1 cellular context compared by ENCODE assay signal in the genomic region with DNA sequence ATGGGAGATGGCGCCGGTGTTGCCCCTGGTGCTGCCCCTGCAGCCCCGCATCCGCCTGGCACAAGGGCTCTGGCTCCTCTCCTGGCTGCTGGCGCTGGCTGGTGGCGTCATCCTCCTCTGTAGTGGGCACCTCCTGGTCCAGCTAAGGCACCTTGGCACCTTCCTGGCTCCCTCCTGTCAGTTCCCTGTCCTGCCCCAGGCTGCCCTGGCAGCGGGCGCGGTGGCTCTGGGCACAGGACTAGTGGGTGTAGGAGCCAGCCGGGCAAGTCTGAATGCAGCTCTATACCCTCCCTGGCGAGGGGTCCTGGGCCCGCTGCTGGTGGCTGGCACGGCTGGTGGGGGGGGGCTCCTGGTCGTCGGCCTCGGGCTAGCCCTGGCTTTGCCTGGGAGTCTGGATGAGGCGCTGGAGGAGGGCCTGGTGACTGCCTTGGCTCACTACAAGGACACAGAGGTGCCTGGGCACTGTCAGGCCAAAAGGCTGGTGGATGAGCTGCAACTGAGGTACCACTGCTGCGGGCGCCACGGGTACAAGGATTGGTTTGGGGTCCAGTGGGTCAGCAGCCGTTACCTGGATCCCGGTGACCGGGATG.
TF ChIP-seq lines count a peak whose summit lies in the region.

No MANE protein-coding gene starts in this region.

TF ChIP-seq in GM23338, 12 proteins besides CTCF, POLR2A, EP300 and RAD21 (continued from another document):
- TF ChIP-seq, protein P1, sequence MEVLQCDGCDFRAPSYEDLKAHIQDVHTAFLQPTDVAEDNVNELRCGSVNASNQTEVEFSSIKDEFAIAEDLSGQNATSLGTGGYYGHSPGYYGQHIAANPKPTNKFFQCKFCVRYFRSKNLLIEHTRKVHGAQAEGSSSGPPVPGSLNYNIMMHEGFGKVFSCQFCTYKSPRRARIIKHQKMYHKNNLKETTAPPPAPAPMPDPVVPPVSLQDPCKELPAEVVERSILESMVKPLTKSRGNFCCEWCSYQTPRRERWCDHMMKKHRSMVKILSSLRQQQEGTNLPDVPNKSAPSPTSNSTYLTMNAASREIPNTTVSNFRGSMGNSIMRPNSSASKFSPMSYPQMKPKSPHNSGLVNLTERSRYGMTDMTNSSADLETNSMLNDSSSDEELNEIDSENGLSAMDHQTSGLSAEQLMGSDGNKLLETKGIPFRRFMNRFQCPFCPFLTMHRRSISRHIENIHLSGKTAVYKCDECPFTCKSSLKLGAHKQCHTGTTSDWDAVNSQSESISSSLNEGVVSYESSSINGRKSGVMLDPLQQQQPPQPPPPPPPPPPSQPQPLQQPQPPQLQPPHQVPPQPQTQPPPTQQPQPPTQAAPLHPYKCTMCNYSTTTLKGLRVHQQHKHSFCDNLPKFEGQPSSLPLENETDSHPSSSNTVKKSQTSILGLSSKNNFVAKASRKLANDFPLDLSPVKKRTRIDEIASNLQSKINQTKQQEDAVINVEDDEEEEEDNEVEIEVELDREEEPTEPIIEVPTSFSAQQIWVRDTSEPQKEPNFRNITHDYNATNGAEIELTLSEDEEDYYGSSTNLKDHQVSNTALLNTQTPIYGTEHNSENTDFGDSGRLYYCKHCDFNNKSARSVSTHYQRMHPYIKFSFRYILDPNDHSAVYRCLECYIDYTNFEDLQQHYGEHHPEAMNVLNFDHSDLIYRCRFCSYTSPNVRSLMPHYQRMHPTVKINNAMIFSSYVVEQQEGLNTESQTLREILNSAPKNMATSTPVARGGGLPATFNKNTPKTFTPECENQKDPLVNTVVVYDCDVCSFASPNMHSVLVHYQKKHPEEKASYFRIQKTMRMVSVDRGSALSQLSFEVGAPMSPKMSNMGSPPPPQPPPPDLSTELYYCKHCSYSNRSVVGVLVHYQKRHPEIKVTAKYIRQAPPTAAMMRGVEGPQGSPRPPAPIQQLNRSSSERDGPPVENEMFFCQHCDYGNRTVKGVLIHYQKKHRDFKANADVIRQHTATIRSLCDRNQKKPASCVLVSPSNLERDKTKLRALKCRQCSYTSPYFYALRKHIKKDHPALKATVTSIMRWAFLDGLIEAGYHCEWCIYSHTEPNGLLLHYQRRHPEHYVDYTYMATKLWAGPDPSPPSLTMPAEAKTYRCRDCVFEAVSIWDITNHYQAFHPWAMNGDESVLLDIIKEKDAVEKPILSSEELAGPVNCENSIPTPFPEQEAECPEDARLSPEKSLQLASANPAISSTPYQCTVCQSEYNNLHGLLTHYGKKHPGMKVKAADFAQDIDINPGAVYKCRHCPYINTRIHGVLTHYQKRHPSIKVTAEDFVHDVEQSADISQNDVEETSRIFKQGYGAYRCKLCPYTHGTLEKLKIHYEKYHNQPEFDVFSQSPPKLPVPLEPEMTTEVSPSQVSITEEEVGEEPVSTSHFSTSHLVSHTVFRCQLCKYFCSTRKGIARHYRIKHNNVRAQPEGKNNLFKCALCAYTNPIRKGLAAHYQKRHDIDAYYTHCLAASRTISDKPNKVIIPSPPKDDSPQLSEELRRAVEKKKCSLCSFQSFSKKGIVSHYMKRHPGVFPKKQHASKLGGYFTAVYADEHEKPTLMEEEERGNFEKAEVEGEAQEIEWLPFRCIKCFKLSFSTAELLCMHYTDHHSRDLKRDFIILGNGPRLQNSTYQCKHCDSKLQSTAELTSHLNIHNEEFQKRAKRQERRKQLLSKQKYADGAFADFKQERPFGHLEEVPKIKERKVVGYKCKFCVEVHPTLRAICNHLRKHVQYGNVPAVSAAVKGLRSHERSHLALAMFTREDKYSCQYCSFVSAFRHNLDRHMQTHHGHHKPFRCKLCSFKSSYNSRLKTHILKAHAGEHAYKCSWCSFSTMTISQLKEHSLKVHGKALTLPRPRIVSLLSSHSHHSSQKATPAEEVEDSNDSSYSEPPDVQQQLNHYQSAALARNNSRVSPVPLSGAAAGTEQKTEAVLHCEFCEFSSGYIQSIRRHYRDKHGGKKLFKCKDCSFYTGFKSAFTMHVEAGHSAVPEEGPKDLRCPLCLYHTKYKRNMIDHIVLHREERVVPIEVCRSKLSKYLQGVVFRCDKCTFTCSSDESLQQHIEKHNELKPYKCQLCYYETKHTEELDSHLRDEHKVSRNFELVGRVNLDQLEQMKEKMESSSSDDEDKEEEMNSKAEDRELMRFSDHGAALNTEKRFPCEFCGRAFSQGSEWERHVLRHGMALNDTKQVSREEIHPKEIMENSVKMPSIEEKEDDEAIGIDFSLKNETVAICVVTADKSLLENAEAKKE (CRISPR knock-in tag; IDR thresholded peaks at IDR 0.05), result no peak
- TF ChIP-seq, protein P2, sequence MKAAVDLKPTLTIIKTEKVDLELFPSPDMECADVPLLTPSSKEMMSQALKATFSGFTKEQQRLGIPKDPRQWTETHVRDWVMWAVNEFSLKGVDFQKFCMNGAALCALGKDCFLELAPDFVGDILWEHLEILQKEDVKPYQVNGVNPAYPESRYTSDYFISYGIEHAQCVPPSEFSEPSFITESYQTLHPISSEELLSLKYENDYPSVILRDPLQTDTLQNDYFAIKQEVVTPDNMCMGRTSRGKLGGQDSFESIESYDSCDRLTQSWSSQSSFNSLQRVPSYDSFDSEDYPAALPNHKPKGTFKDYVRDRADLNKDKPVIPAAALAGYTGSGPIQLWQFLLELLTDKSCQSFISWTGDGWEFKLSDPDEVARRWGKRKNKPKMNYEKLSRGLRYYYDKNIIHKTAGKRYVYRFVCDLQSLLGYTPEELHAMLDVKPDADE (IDR thresholded peaks at IDR 0.05), result no peak
